In genomic region chr11:77396305-77396704, GRCh38 we compare ENCODE assay signal across 1 cellular context.
A peak's percentile ranks its signal among the peaks of the same experiment; 100 is the strongest.
TF ChIP-seq lines count a peak whose summit lies in the region.

No MANE protein-coding gene starts in this region.

TF ChIP-seq in HepG2, 621 proteins besides CTCF, POLR2A, EP300 and RAD21 (continued from another document):
- no peak for TF ChIP-seq PRDM15 (CRISPR knock-in tag; IDR thresholded peaks at IDR 0.05)
- TF ChIP-seq NKX3-1 (CRISPR knock-in tag; IDR thresholded peaks at IDR 0.05) = no peak
- no peak for TF ChIP-seq MLX (CRISPR knock-in tag; IDR thresholded peaks at IDR 0.05)
- no peak for TF ChIP-seq GLI4 (CRISPR knock-in tag; IDR thresholded peaks at IDR 0.05; ENCODE audit: borderline replicate concordance)
- no peak for TF ChIP-seq IKZF1 (IDR thresholded peaks at IDR 0.05)
- peak; percentile 72; the same call in 1 of the 2 replicates for TF ChIP-seq NFIC (IDR thresholded peaks at IDR 0.05; ENCODE audit: low read length)
- no peak for TF ChIP-seq ZNF256 (CRISPR knock-in tag; conservative IDR thresholded peaks at IDR 0.05)
- TF ChIP-seq ZNF547 (CRISPR knock-in tag; IDR thresholded peaks at IDR 0.05) = no peak
- TF ChIP-seq MEIS1 (CRISPR knock-in tag; IDR thresholded peaks at IDR 0.05; ENCODE audit: borderline replicate concordance) = no peak
- TF ChIP-seq GATA4 (IDR thresholded peaks at IDR 0.05; ENCODE audit: borderline replicate concordance, low read depth) = no peak
- no peak for TF ChIP-seq ZZZ3 (CRISPR knock-in tag; IDR thresholded peaks at IDR 0.05; ENCODE audit: borderline replicate concordance)
- TF ChIP-seq ZNF619 (CRISPR knock-in tag; IDR thresholded peaks at IDR 0.05) = no peak
- TF ChIP-seq KLF12 (CRISPR knock-in tag; IDR thresholded peaks at IDR 0.05; ENCODE audit: borderline replicate concordance) = no peak
- TF ChIP-seq FOXP4 (CRISPR knock-in tag; IDR thresholded peaks at IDR 0.05) = 0 out of 2 replicates have a peak, but pooled peaks have one; percentile 20
- no peak for TF ChIP-seq PITX1 (CRISPR knock-in tag; IDR thresholded peaks at IDR 0.05)
- peak; percentile 56; the same call in 1 of the 2 replicates for TF ChIP-seq FOXK1 (CRISPR knock-in tag; IDR thresholded peaks at IDR 0.05; ENCODE audit: borderline replicate concordance, low read depth)
- no peak for TF ChIP-seq NR2F6 (IDR thresholded peaks at IDR 0.05)
- TF ChIP-seq NR2F6 (CRISPR knock-in tag; IDR thresholded peaks at IDR 0.05) = no peak
- peak; percentile 64 for TF ChIP-seq GATAD2A (CRISPR knock-in tag; IDR thresholded peaks at IDR 0.05)
- peak; percentile 66; the same call in 1 of the 2 replicates for TF ChIP-seq FOXP1 (IDR thresholded peaks at IDR 0.05)
- TF ChIP-seq FOXP1 (CRISPR knock-in tag; IDR thresholded peaks at IDR 0.05) = peak; percentile 94
- no peak for TF ChIP-seq PHF8 (CRISPR knock-in tag; IDR thresholded peaks at IDR 0.05)
- TF ChIP-seq ZNF691 (CRISPR knock-in tag; IDR thresholded peaks at IDR 0.05; ENCODE audit: borderline replicate concordance, low read depth) = no peak
TF ChIP-seq in HepG2: peak in this region for 14.
